In genomic region chr10:43151371-43151770, GRCh38 we compare ENCODE assay signal across 20 cellular contexts. TPM values are rescaled to one million over a fixed set of nuclear protein-coding genes. Genes with fewer than 3 reads are reported as not detected.
DNase-seq lines count a peak whose midpoint lies in the region; ATAC-seq and TF ChIP-seq lines count a peak whose summit lies in the region.
"Had no signal": no experiment of that assay in that cellular context is flagged by ENCODE, and none has a peak within 500 bp of the region (broad histone marks: within the 10 kb centered on the region; RNA-seq: fewer than 3 reads in every experiment).

No MANE protein-coding gene starts in this region.

- H3K9me3 ChIP-seq in T-helper 17 cell (ENCODE audit: control insufficient read depth, low read length, poor library complexity, severe bottlenecking), result no peaks in the 10 kb centered on the region
- no peaks in the 10 kb centered on the region for H3K9me3 ChIP-seq in smooth muscle cell (replicated peaks; ENCODE audit: low read depth)
- H3K9me3 ChIP-seq: prostate gland, thoracic aorta had no signal

- no peaks in the 10 kb centered on the region for H3K9me3 Mint-ChIP-seq in immature natural killer cell

- H3K4me3 ChIP-seq in smooth muscle cell, result no peak overlapping the region
- H3K4me3 ChIP-seq: esophagus muscularis mucosa, prostate gland, thoracic aorta had no signal

- peak; percentile 28 for ATAC-seq in left ventricle myocardium superior
- no peak for ATAC-seq in T-helper 17 cell
- ATAC-seq in HG02973 (IDR thresholded peaks at IDR 0.05; ENCODE audit: unreplicated experiment), result no peak
- ATAC-seq in HG02885 (IDR thresholded peaks at IDR 0.05; ENCODE audit: poor library complexity, unreplicated experiment), result no peak
- ATAC-seq: left colon had no signal

- H3K4me1 ChIP-seq in smooth muscle cell (ENCODE audit: low read depth), result peaks cover 19% of the 10 kb centered on the region
- H3K4me1 ChIP-seq: prostate gland had no signal

- peaks cover 96% of the 10 kb centered on the region for H4K20me1 ChIP-seq in smooth muscle cell (ENCODE audit: low read depth)

- no peak for TF ChIP-seq CTCF in smooth muscle cell (IDR thresholded peaks at IDR 0.05; ENCODE audit: borderline replicate concordance, insufficient read depth, poor library complexity, severe bottlenecking)

- peak overlapping the region; percentile 51 for H3K27ac ChIP-seq in smooth muscle cell (ENCODE audit: low read depth)
- H3K27ac ChIP-seq: C4-2B, esophagus muscularis mucosa, prostate gland, thoracic aorta had no signal

- H3K27me3 Mint-ChIP-seq in T-helper 17 cell, result no peaks in the 10 kb centered on the region
- H3K27me3 Mint-ChIP-seq in immature natural killer cell (ENCODE audit: low read depth in 3 of 3), result no peaks in the 10 kb centered on the region
- H3K27me3 Mint-ChIP-seq: activated CD4-positive, alpha-beta memory T cell treated with anti-CD3 and anti-CD28 coated beads, Interleukin-2, amount 10 ng/mL, durations not matched to agents 7 days and 5 days; activated naive CD4-positive, alpha-beta T cell treated with anti-CD3 and anti-CD28 coated beads, Interleukin-2, amount 10 ng/mL, durations not matched to agents 7 days and 5 days had no signal

- H3K27ac Mint-ChIP-seq in T-helper 17 cell (peak overlapping the region; percentile 14), immature natural killer cell (peak overlapping the region in 4 of 6 donors; percentile 1 to 87 (median 68))
- H3K27ac Mint-ChIP-seq: activated CD4-positive, alpha-beta memory T cell treated with anti-CD3 and anti-CD28 coated beads, Interleukin-2, amount 10 ng/mL, durations not matched to agents 7 days and 5 days; activated naive CD4-positive, alpha-beta T cell treated with anti-CD3 and anti-CD28 coated beads, Interleukin-2, amount 10 ng/mL, durations not matched to agents 7 days and 5 days had no signal

- no peaks in the 10 kb centered on the region for H3K27me3 ChIP-seq in smooth muscle cell (ENCODE audit: low read depth)
- H3K27me3 ChIP-seq: esophagus muscularis mucosa had no signal

- DNase-seq in left ventricle myocardium superior (no peak), cardiac septum (ENCODE audit: low spot score) (no peak), T-helper 17 cell (no peak), immature natural killer cell (no peak), smooth muscle cell (lab: John Stamatoyannopoulos, UW; ENCODE audit: unreplicated experiment) (no peak), KG1 (lab: John Stamatoyannopoulos, UW) (no peak)
- DNase-seq: activated CD4-positive, alpha-beta memory T cell treated with anti-CD3 and anti-CD28 coated beads, Interleukin-2, amount 10 ng/mL, durations not matched to agents 7 days and 5 days; activated naive CD4-positive, alpha-beta T cell treated with anti-CD3 and anti-CD28 coated beads, Interleukin-2, amount 10 ng/mL, durations not matched to agents 7 days and 5 days; effector memory CD4-positive, alpha-beta T cell; H7; left colon; NCI-H1694 treated with DMSO at 0.1 percent for 48 hours; NCI-H69; stimulated activated CD4-positive, alpha-beta T cell treated with anti-CD3 and anti-CD28 coated beads, Interleukin-1b, Interleukin-23, amount 100 ng/mL, for 48 hours had no signal

- 14% methylated on average over 2 of the region's 2 CpGs for WGBS in smooth muscle cell (ENCODE audit: low lambda C conversion rate)

- no peaks in the 10 kb centered on the region for H3F3A ChIP-seq in smooth muscle cell (ENCODE audit: low read depth)

- no peak overlapping the region for H2AFZ ChIP-seq in smooth muscle cell (ENCODE audit: low read depth)

- H3K4me1 Mint-ChIP-seq in T-helper 17 cell (peaks cover 42% of the 10 kb centered on the region), immature natural killer cell (peaks cover 67 to 92% of the 10 kb centered on the region in 2 donors)

- H3K4me3 Mint-ChIP-seq in T-helper 17 cell, result no peak overlapping the region
- peak overlapping the region; percentile 15 to 46 (median 17) for H3K4me3 Mint-ChIP-seq in immature natural killer cell
- H3K4me3 Mint-ChIP-seq: activated CD4-positive, alpha-beta memory T cell treated with anti-CD3 and anti-CD28 coated beads, Interleukin-2, amount 10 ng/mL, durations not matched to agents 7 days and 5 days; activated naive CD4-positive, alpha-beta T cell treated with anti-CD3 and anti-CD28 coated beads, Interleukin-2, amount 10 ng/mL, durations not matched to agents 7 days and 5 days had no signal

- H3K36me3 ChIP-seq in smooth muscle cell (ENCODE audit: low read depth), result no peaks in the 10 kb centered on the region
- H3K36me3 ChIP-seq: esophagus muscularis mucosa, prostate gland, thoracic aorta had no signal

- H3K4me2 ChIP-seq in smooth muscle cell, result peak overlapping the region; percentile 60

- intact Hi-C loops in left ventricle myocardium superior (cut with micrococcal nuclease), result no loop called here
- intact Hi-C loops in cardiac septum (cut with DNase I), result no loop called here

- H3K36me3 Mint-ChIP-seq in T-helper 17 cell (ENCODE audit: low read depth) (peaks cover 2% of the 10 kb centered on the region), immature natural killer cell (peaks cover 0 to 8% (median 0%) of the 10 kb centered on the region in 3 donors)

- H3K79me2 ChIP-seq in smooth muscle cell (ENCODE audit: low read depth), result peaks cover 95% of the 10 kb centered on the region

- H3K9ac ChIP-seq in smooth muscle cell (ENCODE audit: low read depth), result no peak overlapping the region

RNA-seq across cellular contexts. Expression of gene CSGALNACT2, which starts 13.1 kb away (rescaled TPM):
- total RNA-seq in left ventricle myocardium superior (7.7 TPM), cardiac septum (14.2 TPM), T-helper 17 cell (10 to 100 TPM; 38.9 to 51.4 TPM), smooth muscle cell (40.4 and 43.2 TPM in 2 replicates)
- polyA plus RNA-seq in immature natural killer cell (10 to 100 TPM; 14.8 to 27.6 (median 17.6) TPM), smooth muscle cell (29.1 and 35.6 TPM in 2 replicates)
